ENCODE assay signal across 1 cellular context in the genomic region with DNA sequence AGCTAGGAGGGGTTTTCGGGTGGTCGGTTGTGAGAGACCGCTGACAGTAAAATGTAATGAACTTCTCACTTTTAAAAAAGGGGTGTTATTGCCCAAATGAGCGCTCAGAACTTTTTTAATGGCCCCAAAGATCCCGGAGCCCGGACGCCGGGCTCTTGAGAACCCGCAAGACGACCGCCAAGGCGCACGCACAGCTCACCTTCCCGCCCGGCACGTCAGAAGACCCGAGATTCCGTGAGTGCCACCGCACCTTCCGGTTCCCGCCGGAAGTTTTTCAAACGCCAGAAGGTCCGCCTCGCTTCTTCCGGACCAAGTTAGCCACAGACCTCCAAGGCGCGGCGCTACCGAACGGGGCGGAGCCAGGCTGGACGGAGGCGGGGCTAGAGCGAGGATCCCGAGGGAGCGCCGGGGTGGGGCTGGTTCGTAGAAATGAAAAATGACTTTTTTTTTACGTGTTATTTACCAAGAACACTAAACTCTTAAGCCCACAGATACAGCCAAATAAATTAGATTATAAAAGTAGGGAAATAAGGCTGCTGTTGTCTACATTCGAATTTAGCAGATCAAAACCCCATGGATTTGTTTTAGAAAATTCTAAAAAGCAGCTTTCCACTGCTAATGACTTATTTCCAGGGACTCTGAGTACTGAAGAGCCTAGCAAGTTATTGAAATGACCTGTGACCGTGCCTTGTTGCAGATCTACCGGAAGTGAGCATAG.
A peak's percentile ranks its signal among the peaks of the same experiment; 100 is the strongest.
TF ChIP-seq lines count a peak whose summit lies in the region.

A gene with protein sequence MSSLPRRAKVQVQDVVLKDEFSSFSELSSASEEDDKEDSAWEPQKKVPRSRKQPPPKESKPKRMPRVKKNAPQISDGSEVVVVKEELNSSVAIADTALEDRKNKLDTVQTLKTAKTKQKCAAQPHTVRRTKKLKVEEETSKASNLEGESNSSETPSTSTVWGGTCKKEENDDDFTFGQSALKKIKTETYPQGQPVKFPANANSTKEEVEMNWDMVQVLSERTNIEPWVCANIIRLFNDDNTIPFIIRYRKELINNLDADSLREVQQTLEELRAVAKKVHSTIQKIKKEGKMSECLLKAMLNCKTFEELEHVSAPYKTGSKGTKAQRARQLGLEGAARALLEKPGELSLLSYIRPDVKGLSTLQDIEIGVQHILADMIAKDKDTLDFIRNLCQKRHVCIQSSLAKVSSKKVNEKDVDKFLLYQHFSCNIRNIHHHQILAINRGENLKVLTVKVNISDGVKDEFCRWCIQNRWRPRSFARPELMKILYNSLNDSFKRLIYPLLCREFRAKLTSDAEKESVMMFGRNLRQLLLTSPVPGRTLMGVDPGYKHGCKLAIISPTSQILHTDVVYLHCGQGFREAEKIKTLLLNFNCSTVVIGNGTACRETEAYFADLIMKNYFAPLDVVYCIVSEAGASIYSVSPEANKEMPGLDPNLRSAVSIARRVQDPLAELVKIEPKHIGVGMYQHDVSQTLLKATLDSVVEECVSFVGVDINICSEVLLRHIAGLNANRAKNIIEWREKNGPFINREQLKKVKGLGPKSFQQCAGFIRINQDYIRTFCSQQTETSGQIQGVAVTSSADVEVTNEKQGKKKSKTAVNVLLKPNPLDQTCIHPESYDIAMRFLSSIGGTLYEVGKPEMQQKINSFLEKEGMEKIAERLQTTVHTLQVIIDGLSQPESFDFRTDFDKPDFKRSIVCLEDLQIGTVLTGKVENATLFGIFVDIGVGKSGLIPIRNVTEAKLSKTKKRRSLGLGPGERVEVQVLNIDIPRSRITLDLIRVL (minus strand): TSS at position 248 of the 718 bp plus-strand sequence. CDS start 5,826 bp downstream, outside the sequence.

TF ChIP-seq in HEK293, 187 proteins besides CTCF, POLR2A, EP300 and RAD21 (continued from another document and continues in another):
- TF ChIP-seq, protein P1, sequence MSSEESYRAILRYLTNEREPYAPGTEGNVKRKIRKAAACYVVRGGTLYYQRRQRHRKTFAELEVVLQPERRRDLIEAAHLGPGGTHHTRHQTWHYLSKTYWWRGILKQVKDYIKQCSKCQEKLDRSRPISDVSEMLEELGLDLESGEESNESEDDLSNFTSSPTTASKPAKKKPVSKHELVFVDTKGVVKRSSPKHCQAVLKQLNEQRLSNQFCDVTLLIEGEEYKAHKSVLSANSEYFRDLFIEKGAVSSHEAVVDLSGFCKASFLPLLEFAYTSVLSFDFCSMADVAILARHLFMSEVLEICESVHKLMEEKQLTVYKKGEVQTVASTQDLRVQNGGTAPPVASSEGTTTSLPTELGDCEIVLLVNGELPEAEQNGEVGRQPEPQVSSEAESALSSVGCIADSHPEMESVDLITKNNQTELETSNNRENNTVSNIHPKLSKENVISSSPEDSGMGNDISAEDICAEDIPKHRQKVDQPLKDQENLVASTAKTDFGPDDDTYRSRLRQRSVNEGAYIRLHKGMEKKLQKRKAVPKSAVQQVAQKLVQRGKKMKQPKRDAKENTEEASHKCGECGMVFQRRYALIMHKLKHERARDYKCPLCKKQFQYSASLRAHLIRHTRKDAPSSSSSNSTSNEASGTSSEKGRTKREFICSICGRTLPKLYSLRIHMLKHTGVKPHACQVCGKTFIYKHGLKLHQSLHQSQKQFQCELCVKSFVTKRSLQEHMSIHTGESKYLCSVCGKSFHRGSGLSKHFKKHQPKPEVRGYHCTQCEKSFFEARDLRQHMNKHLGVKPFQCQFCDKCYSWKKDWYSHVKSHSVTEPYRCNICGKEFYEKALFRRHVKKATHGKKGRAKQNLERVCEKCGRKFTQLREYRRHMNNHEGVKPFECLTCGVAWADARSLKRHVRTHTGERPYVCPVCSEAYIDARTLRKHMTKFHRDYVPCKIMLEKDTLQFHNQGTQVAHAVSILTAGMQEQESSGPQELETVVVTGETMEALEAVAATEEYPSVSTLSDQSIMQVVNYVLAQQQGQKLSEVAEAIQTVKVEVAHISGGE (tag by site-specific recombination; conservative IDR thresholded peaks at IDR 0.05; ENCODE audit: low read depth): peak; percentile 98
- TF ChIP-seq ZNF155 (tag by site-specific recombination; IDR thresholded peaks at IDR 0.05): no peak
- TF ChIP-seq ZNF174 (tag by site-specific recombination; IDR thresholded peaks at IDR 0.05): no peak
- TF ChIP-seq, protein P2, sequence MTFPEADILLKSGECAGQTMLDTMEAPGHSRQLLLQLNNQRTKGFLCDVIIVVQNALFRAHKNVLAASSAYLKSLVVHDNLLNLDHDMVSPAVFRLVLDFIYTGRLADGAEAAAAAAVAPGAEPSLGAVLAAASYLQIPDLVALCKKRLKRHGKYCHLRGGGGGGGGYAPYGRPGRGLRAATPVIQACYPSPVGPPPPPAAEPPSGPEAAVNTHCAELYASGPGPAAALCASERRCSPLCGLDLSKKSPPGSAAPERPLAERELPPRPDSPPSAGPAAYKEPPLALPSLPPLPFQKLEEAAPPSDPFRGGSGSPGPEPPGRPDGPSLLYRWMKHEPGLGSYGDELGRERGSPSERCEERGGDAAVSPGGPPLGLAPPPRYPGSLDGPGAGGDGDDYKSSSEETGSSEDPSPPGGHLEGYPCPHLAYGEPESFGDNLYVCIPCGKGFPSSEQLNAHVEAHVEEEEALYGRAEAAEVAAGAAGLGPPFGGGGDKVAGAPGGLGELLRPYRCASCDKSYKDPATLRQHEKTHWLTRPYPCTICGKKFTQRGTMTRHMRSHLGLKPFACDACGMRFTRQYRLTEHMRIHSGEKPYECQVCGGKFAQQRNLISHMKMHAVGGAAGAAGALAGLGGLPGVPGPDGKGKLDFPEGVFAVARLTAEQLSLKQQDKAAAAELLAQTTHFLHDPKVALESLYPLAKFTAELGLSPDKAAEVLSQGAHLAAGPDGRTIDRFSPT (tag by site-specific recombination; IDR thresholded peaks at IDR 0.05): 0 out of 2 replicates have a peak, but pooled peaks have one; percentile 21
- no peak for TF ChIP-seq ZNF391 (tag by site-specific recombination; IDR thresholded peaks at IDR 0.05; ENCODE audit: borderline replicate concordance, low read depth)
- TF ChIP-seq ZBTB1 (tag by site-specific recombination; IDR thresholded peaks at IDR 0.05): no peak
- TF ChIP-seq PRDM1 (tag by site-specific recombination; IDR thresholded peaks at IDR 0.05): no peak
- no peak for TF ChIP-seq ZNF394 (tag by site-specific recombination; IDR thresholded peaks at IDR 0.05; ENCODE audit: borderline replicate concordance)
- TF ChIP-seq ZNF768 (tag by site-specific recombination; IDR thresholded peaks at IDR 0.05): no peak
- no peak for TF ChIP-seq ZNF157 (tag by site-specific recombination; IDR thresholded peaks at IDR 0.05)
- TF ChIP-seq, protein P3, sequence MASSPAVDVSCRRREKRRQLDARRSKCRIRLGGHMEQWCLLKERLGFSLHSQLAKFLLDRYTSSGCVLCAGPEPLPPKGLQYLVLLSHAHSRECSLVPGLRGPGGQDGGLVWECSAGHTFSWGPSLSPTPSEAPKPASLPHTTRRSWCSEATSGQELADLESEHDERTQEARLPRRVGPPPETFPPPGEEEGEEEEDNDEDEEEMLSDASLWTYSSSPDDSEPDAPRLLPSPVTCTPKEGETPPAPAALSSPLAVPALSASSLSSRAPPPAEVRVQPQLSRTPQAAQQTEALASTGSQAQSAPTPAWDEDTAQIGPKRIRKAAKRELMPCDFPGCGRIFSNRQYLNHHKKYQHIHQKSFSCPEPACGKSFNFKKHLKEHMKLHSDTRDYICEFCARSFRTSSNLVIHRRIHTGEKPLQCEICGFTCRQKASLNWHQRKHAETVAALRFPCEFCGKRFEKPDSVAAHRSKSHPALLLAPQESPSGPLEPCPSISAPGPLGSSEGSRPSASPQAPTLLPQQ (tag by site-specific recombination; IDR thresholded peaks at IDR 0.05): no peak
- no peak for TF ChIP-seq ZIC2 (tag by site-specific recombination; IDR thresholded peaks at IDR 0.05)
- no peak for TF ChIP-seq MZF1 (tag by site-specific recombination; IDR thresholded peaks at IDR 0.05; ENCODE audit: borderline replicate concordance)
- peak; percentile 70 for TF ChIP-seq ZBTB17 (tag by site-specific recombination; IDR thresholded peaks at IDR 0.05)
- TF ChIP-seq ZNF549 (tag by site-specific recombination; IDR thresholded peaks at IDR 0.05): no peak
- TF ChIP-seq, protein P4, sequence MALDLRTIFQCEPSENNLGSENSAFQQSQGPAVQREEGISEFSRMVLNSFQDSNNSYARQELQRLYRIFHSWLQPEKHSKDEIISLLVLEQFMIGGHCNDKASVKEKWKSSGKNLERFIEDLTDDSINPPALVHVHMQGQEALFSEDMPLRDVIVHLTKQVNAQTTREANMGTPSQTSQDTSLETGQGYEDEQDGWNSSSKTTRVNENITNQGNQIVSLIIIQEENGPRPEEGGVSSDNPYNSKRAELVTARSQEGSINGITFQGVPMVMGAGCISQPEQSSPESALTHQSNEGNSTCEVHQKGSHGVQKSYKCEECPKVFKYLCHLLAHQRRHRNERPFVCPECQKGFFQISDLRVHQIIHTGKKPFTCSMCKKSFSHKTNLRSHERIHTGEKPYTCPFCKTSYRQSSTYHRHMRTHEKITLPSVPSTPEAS (tag by site-specific recombination; IDR thresholded peaks at IDR 0.05): no peak
- no peak for TF ChIP-seq SETDB1 (IDR thresholded peaks at IDR 0.05; ENCODE audit: insufficient read length, low read length)
- TF ChIP-seq, protein P5, sequence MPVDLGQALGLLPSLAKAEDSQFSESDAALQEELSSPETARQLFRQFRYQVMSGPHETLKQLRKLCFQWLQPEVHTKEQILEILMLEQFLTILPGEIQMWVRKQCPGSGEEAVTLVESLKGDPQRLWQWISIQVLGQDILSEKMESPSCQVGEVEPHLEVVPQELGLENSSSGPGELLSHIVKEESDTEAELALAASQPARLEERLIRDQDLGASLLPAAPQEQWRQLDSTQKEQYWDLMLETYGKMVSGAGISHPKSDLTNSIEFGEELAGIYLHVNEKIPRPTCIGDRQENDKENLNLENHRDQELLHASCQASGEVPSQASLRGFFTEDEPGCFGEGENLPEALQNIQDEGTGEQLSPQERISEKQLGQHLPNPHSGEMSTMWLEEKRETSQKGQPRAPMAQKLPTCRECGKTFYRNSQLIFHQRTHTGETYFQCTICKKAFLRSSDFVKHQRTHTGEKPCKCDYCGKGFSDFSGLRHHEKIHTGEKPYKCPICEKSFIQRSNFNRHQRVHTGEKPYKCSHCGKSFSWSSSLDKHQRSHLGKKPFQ (tag by site-specific recombination; IDR thresholded peaks at IDR 0.05): no peak
- TF ChIP-seq ZNF558 (tag by site-specific recombination; IDR thresholded peaks at IDR 0.05): no peak
- no peak for TF ChIP-seq WT1 (tag by site-specific recombination; IDR thresholded peaks at IDR 0.05)
- no peak for TF ChIP-seq ZNF514 (tag by site-specific recombination; IDR thresholded peaks at IDR 0.05)
- no peak for TF ChIP-seq ZNF248 (tag by site-specific recombination; IDR thresholded peaks at IDR 0.05)
- TF ChIP-seq ZNF785 (tag by site-specific recombination; IDR thresholded peaks at IDR 0.05): no peak
- TF ChIP-seq MYNN (tag by site-specific recombination; IDR thresholded peaks at IDR 0.05; ENCODE audit: borderline replicate concordance): no peak
- TF ChIP-seq OSR2 (tag by site-specific recombination; IDR thresholded peaks at IDR 0.05): peak; percentile 34; the same call in 1 of the 2 replicates
- no peak for TF ChIP-seq ZNF626 (tag by site-specific recombination; IDR thresholded peaks at IDR 0.05)
- TF ChIP-seq, protein P6, sequence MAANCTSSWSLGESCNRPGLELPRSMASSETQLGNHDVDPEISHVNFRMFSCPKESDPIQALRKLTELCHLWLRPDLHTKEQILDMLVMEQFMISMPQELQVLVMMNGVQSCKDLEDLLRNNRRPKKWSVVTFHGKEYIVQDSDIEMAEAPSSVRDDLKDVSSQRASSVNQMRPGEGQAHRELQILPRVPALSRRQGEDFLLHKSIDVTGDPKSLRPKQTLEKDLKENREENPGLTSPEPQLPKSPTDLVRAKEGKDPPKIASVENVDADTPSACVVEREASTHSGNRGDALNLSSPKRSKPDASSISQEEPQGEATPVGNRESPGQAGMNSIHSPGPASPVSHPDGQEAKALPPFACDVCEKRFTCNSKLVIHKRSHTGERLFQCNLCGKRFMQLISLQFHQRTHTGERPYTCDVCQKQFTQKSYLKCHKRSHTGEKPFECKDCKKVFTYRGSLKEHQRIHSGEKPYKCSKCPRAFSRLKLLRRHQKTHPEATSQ (tag by site-specific recombination; IDR thresholded peaks at IDR 0.05): no peak
- no peak for TF ChIP-seq ZNF324 (tag by site-specific recombination; IDR thresholded peaks at IDR 0.05)
- no peak for TF ChIP-seq SCRT1 (tag by site-specific recombination; IDR thresholded peaks at IDR 0.05; ENCODE audit: borderline replicate concordance)
- TF ChIP-seq, protein P7, sequence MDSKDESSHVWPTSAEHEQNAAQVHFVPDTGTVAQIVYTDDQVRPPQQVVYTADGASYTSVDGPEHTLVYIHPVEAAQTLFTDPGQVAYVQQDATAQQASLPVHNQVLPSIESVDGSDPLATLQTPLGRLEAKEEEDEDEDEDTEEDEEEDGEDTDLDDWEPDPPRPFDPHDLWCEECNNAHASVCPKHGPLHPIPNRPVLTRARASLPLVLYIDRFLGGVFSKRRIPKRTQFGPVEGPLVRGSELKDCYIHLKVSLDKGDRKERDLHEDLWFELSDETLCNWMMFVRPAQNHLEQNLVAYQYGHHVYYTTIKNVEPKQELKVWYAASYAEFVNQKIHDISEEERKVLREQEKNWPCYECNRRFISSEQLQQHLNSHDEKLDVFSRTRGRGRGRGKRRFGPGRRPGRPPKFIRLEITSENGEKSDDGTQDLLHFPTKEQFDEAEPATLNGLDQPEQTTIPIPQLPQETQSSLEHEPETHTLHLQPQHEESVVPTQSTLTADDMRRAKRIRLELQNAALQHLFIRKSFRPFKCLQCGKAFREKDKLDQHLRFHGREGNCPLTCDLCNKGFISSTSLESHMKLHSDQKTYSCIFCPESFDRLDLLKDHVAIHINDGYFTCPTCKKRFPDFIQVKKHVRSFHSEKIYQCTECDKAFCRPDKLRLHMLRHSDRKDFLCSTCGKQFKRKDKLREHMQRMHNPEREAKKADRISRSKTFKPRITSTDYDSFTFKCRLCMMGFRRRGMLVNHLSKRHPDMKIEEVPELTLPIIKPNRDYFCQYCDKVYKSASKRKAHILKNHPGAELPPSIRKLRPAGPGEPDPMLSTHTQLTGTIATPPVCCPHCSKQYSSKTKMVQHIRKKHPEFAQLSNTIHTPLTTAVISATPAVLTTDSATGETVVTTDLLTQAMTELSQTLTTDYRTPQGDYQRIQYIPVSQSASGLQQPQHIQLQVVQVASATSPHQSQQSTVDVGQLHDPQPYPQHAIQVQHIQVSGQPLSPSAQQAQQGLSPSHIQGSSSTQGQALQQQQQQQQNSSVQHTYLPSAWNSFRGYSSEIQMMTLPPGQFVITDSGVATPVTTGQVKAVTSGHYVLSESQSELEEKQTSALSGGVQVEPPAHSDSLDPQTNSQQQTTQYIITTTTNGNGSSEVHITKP (tag by site-specific recombination; IDR thresholded peaks at IDR 0.05): no peak
- TF ChIP-seq MEIS1 (CRISPR knock-in tag; IDR thresholded peaks at IDR 0.05; ENCODE audit: borderline replicate concordance): no peak
- TF ChIP-seq ZNF629 (tag by site-specific recombination; IDR thresholded peaks at IDR 0.05): peak; percentile 73
- TF ChIP-seq ZNF350 (tag by site-specific recombination; IDR thresholded peaks at IDR 0.05): no peak
- no peak for TF ChIP-seq ZNF202 (tag by site-specific recombination; IDR thresholded peaks at IDR 0.05; ENCODE audit: borderline replicate concordance)
- TF ChIP-seq ZNF2 (tag by site-specific recombination; IDR thresholded peaks at IDR 0.05): no peak
- TF ChIP-seq ZNF10 (tag by site-specific recombination; IDR thresholded peaks at IDR 0.05): no peak
- TF ChIP-seq ZNF311 (tag by site-specific recombination; IDR thresholded peaks at IDR 0.05; ENCODE audit: borderline replicate concordance): no peak
